ENCODE assay signal across 19 cellular contexts in the genomic region with DNA sequence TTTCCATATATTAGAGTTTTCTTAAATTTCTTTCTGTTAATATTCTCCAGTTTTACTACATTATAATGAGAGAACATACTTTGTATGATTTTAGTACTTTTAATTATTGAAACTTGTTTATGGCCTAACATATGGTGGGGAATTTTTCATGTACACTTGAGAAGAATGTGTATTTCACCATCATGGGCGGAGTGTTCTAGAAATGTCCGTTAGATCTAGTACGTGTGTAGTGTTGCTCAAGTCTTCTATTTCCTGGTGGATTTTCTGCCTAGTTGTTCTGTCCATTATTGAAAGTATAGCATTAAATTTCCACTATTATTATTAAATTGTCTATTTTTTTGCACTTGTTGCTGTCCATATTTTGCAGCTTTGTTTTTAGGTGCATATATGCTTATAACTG.
"Had no signal": no experiment of that assay in that cellular context is flagged by ENCODE, and none has a peak within 500 bp of the region (broad histone marks: within the 10 kb centered on the region; RNA-seq: fewer than 3 reads in every experiment).

No MANE protein-coding gene starts in this region.

- H2AFZ ChIP-seq: neural progenitor cell, parathyroid adenoma had no signal

- H3K4me1 ChIP-seq: gastrocnemius medialis, left lung, neural progenitor cell, parathyroid adenoma, right lobe of liver, tibial nerve, upper lobe of left lung had no signal

- H3K9ac ChIP-seq: neural progenitor cell, parathyroid adenoma had no signal

- H3K36me3 ChIP-seq: gastrocnemius medialis, left lung, neural progenitor cell, right lobe of liver, thoracic aorta, tibial nerve, upper lobe of left lung had no signal

- H3K9me3 ChIP-seq: gastrocnemius medialis, right lobe of liver, thoracic aorta, upper lobe of left lung had no signal

- H3K27ac ChIP-seq: gastrocnemius medialis, left lung, neural progenitor cell, parathyroid adenoma, right lobe of liver, thoracic aorta, tibial nerve, upper lobe of left lung had no signal

- H3K79me2 ChIP-seq: parathyroid adenoma had no signal

- H3K4me3 ChIP-seq: gastrocnemius medialis, left lung, neural progenitor cell, right lobe of liver, thoracic aorta, tibial nerve, upper lobe of left lung had no signal

- ATAC-seq: effector memory CD8-positive, alpha-beta T cell; gastrocnemius medialis; left cardiac atrium; left lung; naive thymus-derived CD4-positive, alpha-beta T cell; right lobe of liver; stimulated activated naive B cell treated with anti-CD40 and anti-IgM and Interleukin-4, amounts not matched to agents 10 μg/mL and 1 μg/mL and 100 μg/mL, for 72 hours had no signal

- H3K27me3 ChIP-seq: gastrocnemius medialis, left lung, neural progenitor cell, right lobe of liver, tibial nerve, upper lobe of left lung had no signal

- H3K4me2 ChIP-seq: neural progenitor cell had no signal

- DNase-seq: cortex of kidney; effector memory CD8-positive, alpha-beta T cell; gastrocnemius medialis; head of caudate nucleus; left cardiac atrium; left lung; mesendoderm; midbrain; naive thymus-derived CD4-positive, alpha-beta T cell; right lobe of liver; small intestine; stimulated activated CD4-positive, alpha-beta T cell treated with anti-CD3 and anti-CD28 coated beads, Interleukin-15, amount 100 ng/mL, for 24 hours; stimulated activated CD4-positive, alpha-beta T cell treated with anti-CD3 and anti-CD28 coated beads, Interleukin-2, amount 100 ng/mL, for 48 hours; stimulated activated naive B cell treated with anti-CD40 and anti-IgM and Interleukin-4, amounts not matched to agents 10 μg/mL and 1 μg/mL and 100 μg/mL, for 72 hours; upper lobe of left lung had no signal
